ENCODE assay signal across 18 cellular contexts in genomic region chr4:131613824-131614216, GRCh38.
A peak's percentile ranks its signal among the peaks of the same experiment; 100 is the strongest.
DNase-seq lines count a peak whose midpoint lies in the region; ATAC-seq and TF ChIP-seq lines count a peak whose summit lies in the region.
"Had no signal": no experiment of that assay in that cellular context is flagged by ENCODE, and none has a peak within 500 bp of the region (broad histone marks: within the 10 kb centered on the region; RNA-seq: fewer than 3 reads in every experiment).

No MANE protein-coding gene starts in this region.

- no peak for TF ChIP-seq CTCF in GM12865 (IDR thresholded peaks at IDR 0.05; ENCODE audit: insufficient read depth, low read depth, low read length, missing control alignments)
- no peak for TF ChIP-seq CTCF in MCF 10A (IDR thresholded peaks at IDR 0.05; ENCODE audit: unreplicated experiment)

- H3K4me3 ChIP-seq in GM12865 (ENCODE audit: low read depth, low read length) = no peak overlapping the region
- H3K4me3 ChIP-seq: left lung, upper lobe of right lung had no signal

- CTCF ChIA-PET in MCF 10A (lab: Yijun Ruan, JAX) = no interaction called here

- H3K36me3 Mint-ChIP-seq in MCF 10A (ENCODE audit: insufficient read depth, unreplicated experiment) = no peaks in the 10 kb centered on the region
- H3K36me3 Mint-ChIP-seq: brain had no signal

- H3K27me3 Mint-ChIP-seq in MCF 10A (ENCODE audit: insufficient read depth, unreplicated experiment) = no peaks in the 10 kb centered on the region
- H3K27me3 Mint-ChIP-seq: activated T-helper 17 cell treated with anti-CD3 and anti-CD28 coated beads, Interleukin-2, amount 50 U/mL, for 72 hours; brain had no signal

- no peaks in the 10 kb centered on the region for H3K9me3 Mint-ChIP-seq in MCF 10A (ENCODE audit: unreplicated experiment)
- H3K9me3 Mint-ChIP-seq: brain, endodermal cell, nephron had no signal

- ATAC-seq in GM19397 (IDR thresholded peaks at IDR 0.05; ENCODE audit: unreplicated experiment) (peak; percentile 90), HG02938 (IDR thresholded peaks at IDR 0.05; ENCODE audit: unreplicated experiment) (peak; percentile 98), HG03571 (IDR thresholded peaks at IDR 0.05; ENCODE audit: unreplicated experiment) (peak; percentile 99)
- ATAC-seq: activated CD4-positive, CD25-positive, alpha-beta regulatory T cell treated with anti-CD3 and anti-CD28 coated beads, Interleukin-2, amount 50 U/mL, for 24 hours; activated T-helper 17 cell treated with anti-CD3 and anti-CD28 coated beads, Interleukin-2, amount 50 U/mL, for 72 hours; left lung; upper lobe of right lung had no signal

- DNase-seq in GM12865 (ENCODE audit: low read depth) (peak; percentile 16), amygdala (lab: John Stamatoyannopoulos, UW) (no peak), activated T-cell treated with anti-CD3 and anti-CD28 coated beads for 4 hours (no peak), NCI-H1048 (lab: John Stamatoyannopoulos, UW) (no peak), MCF 10A (ENCODE audit: unreplicated experiment) (no peak)
- DNase-seq: AML-193, endodermal cell, GDM1, left lung, NCI-H1436 treated with DMSO at 0.1 percent for 48 hours, upper lobe of right lung had no signal

- intact Hi-C loops in MCF 10A (cut with micrococcal nuclease) = no loop called here

- H3K27ac Mint-ChIP-seq in MCF 10A (ENCODE audit: low read depth, unreplicated experiment) = no peak overlapping the region
- H3K27ac Mint-ChIP-seq: activated T-helper 17 cell treated with anti-CD3 and anti-CD28 coated beads, Interleukin-2, amount 50 U/mL, for 72 hours; brain; endodermal cell; nephron had no signal

- H3K4me3 Mint-ChIP-seq in MCF 10A (ENCODE audit: unreplicated experiment) = no peak overlapping the region
- H3K4me3 Mint-ChIP-seq: activated T-helper 17 cell treated with anti-CD3 and anti-CD28 coated beads, Interleukin-2, amount 50 U/mL, for 72 hours; brain; endodermal cell; nephron had no signal

- POLR2A ChIA-PET in MCF 10A (lab: Yijun Ruan, JAX) = no interaction called here

- BruUV-seq in MCF 10A (replicated peaks; lab: Mats Ljungman, UMichigan) = no TSS peak

- H3K4me1 Mint-ChIP-seq in MCF 10A (ENCODE audit: insufficient read depth, unreplicated experiment) = peaks cover 15% of the 10 kb centered on the region
- H3K4me1 Mint-ChIP-seq: activated T-helper 17 cell treated with anti-CD3 and anti-CD28 coated beads, Interleukin-2, amount 50 U/mL, for 72 hours; brain; endodermal cell; nephron had no signal
